15 cellular contexts compared by ENCODE assay signal in the genomic region with DNA sequence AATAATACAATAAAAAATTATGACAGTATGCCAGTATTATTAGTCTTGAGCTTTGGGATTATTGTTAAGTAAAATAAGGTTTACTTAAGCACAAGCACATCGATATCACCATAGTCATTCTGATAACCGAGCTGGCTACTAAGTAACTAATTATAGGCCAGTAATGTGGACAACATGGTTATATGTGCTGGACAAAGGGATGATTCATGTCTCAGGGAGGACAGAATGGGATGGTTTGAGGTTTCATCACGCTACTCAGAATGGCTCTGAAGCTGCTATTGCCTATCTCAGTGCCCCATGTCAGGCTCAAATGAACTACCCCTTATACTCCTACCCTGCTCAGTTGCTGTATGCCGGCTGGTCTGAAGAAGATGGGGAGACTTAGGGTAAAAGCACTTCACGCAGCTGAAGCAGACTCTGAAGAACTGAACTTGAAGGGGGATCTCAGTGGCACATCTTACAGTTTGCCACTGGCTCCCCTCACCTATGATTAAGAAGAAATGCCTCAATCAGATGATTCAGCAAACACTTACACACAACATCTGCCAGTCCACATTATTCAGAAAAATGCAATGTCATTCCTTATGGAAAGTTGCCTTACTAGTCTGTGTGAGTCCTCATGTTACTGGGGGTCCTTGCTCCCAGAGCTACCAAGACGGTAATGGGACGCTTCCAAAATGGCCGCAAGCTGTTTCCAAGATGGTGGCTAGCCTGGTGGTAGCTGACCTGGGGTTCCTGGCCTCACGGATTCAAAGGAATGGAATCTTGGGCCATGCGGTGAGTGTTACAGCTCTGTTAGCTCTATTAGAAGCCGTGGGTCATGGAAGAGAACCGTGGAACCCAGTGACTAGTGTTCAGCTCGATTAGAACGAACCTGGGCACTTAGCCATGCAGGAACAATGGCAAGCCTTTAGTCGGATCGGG.
"Had no signal": no experiment of that assay in that cellular context is flagged by ENCODE, and none has a peak within 500 bp of the region (broad histone marks: within the 10 kb centered on the region; RNA-seq: fewer than 3 reads in every experiment).

No MANE protein-coding gene starts in this region.

- H3K27me3 Mint-ChIP-seq: activated CD4-positive, alpha-beta T cell treated with anti-CD3 and anti-CD28 coated beads for 36 hours; activated CD8-positive, alpha-beta T cell treated with anti-CD3 and anti-CD28 coated beads for 36 hours had no signal

- H3K27ac ChIP-seq: breast epithelium, pancreas, tibial nerve, VCaP had no signal

- H3K4me1 ChIP-seq: breast epithelium, pancreas, tibial nerve had no signal

- H3K27me3 ChIP-seq: breast epithelium, pancreas, tibial nerve had no signal

- ATAC-seq: activated CD4-positive, alpha-beta T cell treated with anti-CD3 and anti-CD28 coated beads for 36 hours; activated CD8-positive, alpha-beta T cell treated with anti-CD3 and anti-CD28 coated beads for 36 hours; activated T-cell treated with anti-CD3 and anti-CD28 coated beads, Interleukin-2, amount 50 U/mL, for 72 hours; left cardiac atrium; mucosa of descending colon; pancreas had no signal

- H3K9me3 ChIP-seq: breast epithelium, mucosa of descending colon, pancreas, tibial nerve had no signal

- FAIRE-seq: pancreas had no signal

- H3K4me3 ChIP-seq: breast epithelium, lung, mucosa of descending colon, pancreas, tibial nerve had no signal

- H3K36me3 ChIP-seq: breast epithelium, pancreas, tibial nerve had no signal

- DNase-seq: activated CD4-positive, alpha-beta T cell treated with anti-CD3 and anti-CD28 coated beads for 36 hours; activated CD8-positive, alpha-beta memory T cell treated with anti-CD3 and anti-CD28 coated beads, Interleukin-2, amount 50 U/mL, for 4 hours; activated CD8-positive, alpha-beta T cell treated with anti-CD3 and anti-CD28 coated beads for 36 hours; activated T-cell treated with anti-CD3 and anti-CD28 coated beads, Interleukin-2, amount 50 U/mL, for 72 hours; aorta; endodermal cell; hippocampal formation; left cardiac atrium; mucosa of descending colon; pancreas; T-helper 9 cell had no signal

- H3K27ac Mint-ChIP-seq: activated CD4-positive, alpha-beta T cell treated with anti-CD3 and anti-CD28 coated beads for 36 hours; activated CD8-positive, alpha-beta T cell treated with anti-CD3 and anti-CD28 coated beads for 36 hours; activated T-cell treated with anti-CD3 and anti-CD28 coated beads, Interleukin-2, amount 50 U/mL, for 72 hours; endodermal cell had no signal

- H3K4me3 Mint-ChIP-seq: activated CD4-positive, alpha-beta T cell treated with anti-CD3 and anti-CD28 coated beads for 36 hours; activated CD8-positive, alpha-beta T cell treated with anti-CD3 and anti-CD28 coated beads for 36 hours; activated T-cell treated with anti-CD3 and anti-CD28 coated beads, Interleukin-2, amount 50 U/mL, for 72 hours; endodermal cell had no signal
